ENCODE assay signal across 1 cellular context in the genomic region with DNA sequence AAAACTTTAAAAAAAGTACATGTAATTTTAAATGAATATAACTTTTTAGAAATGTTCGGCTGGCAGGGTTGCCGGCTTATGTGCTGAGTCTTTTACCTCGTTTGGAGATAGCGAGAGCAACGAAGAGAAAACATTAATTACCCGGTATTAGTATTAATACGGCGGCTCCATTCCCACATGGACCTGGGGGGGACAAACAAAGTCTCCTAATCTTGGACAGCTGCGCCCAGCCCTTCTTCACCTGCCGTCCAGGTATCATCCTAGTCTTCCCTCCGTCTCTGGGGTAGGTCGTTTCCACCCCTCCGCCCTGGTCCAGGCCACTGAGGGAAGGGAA.
TF ChIP-seq lines count a peak whose summit lies in the region.

No MANE protein-coding gene starts in this region.

TF ChIP-seq in endothelial cell of umbilical vein, 7 proteins besides CTCF, POLR2A, EP300 and RAD21 (continued from another document):
- TF ChIP-seq POLR2AphosphoS5 (IDR thresholded peaks at IDR 0.05; ENCODE audit: insufficient read depth, low read depth, low read length) (no peak), JUN (IDR thresholded peaks at IDR 0.05; ENCODE audit: borderline replicate concordance, insufficient read depth, insufficient read length, low read depth) (no peak), FOS (IDR thresholded peaks at IDR 0.05; ENCODE audit: borderline replicate concordance, insufficient read depth, low read length) (no peak)
TF ChIP-seq in endothelial cell of umbilical vein: peak in this region for 0.
